22 cellular contexts compared by ENCODE assay signal in the genomic region with DNA sequence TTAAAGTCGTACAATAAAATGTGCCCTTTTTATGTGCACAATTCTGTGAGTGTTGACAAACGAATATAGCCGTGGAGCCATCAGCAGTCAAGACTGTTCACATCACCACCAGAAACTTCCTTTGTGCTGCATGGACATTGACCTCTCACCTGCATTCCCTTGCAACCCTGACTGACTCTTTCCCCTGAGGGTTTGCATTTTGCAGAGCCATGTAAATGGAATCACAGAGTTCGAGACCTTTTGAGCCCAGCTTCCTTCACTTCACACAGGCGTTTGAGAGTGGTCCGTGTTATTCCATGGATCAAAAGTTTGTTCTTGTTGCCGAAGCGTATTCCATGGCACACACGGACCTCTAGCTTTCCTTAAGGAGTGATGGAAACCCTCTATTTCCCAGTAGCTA.
"Had no signal": no experiment of that assay in that cellular context is flagged by ENCODE, and none has a peak within 500 bp of the region (broad histone marks: within the 10 kb centered on the region; RNA-seq: fewer than 3 reads in every experiment).

No MANE protein-coding gene starts in this region.

- H3K4me3 ChIP-seq: K562, SJSA1, SK-N-MC had no signal

- H3K36me3 ChIP-seq: SJSA1 had no signal

- DNase-seq: Kasumi-1, MV-4-11, NCI-H1048, NCI-H1105, NCI-H1436 treated with DMSO at 0.1 percent for 48 hours, NCI-H1694, NCI-H187 treated with DMSO at 0.1 percent for 48 hours, NCI-H2029 treated with DMSO at 0.1 percent for 48 hours, NCI-H2171 treated with DMSO at 0.1 percent for 48 hours, NCI-H345, NCI-H446 treated with DMSO at 0.1 percent for 48 hours, NCI-H510A treated with DMSO at 0.1 percent for 48 hours, NCI-H526, NCI-H748 treated with DMSO at 0.1 percent for 48 hours, Right ventricle myocardium superior, RPMI8226, SIG-M5 had no signal

- ATAC-seq: K562 had no signal

- H3K9ac ChIP-seq: KMS-11 had no signal

- H3K27ac ChIP-seq: HL-60, KMS-11, SJSA1, SK-N-MC had no signal

- H3K27me3 ChIP-seq: SJSA1 had no signal

- H3K4me1 ChIP-seq: SJSA1 had no signal

- H3K4me2 ChIP-seq: KMS-11 had no signal
